Comparison of ENCODE assay signal across 18 cellular contexts in genomic region chr5:111995701-111996100, GRCh38.
DNase-seq lines count a peak whose midpoint lies in the region; ATAC-seq, FAIRE-seq and TF ChIP-seq lines count a peak whose summit lies in the region.
"Had no signal": no experiment of that assay in that cellular context is flagged by ENCODE, and none has a peak within 500 bp of the region (broad histone marks: within the 10 kb centered on the region; RNA-seq: fewer than 3 reads in every experiment).

No MANE protein-coding gene starts in this region.

- peak overlapping the region; percentile 61; the same call in 1 of the 2 replicates for H4K91ac ChIP-seq in IMR-90 (ENCODE audit: insufficient read depth, low read depth, low read length)

- BruUV-seq in IMR-90 (replicated peaks; lab: Mats Ljungman, UMichigan) (no TSS peak), GM12878 (replicated peaks; lab: Mats Ljungman, UMichigan) (no TSS peak)

- H3K9ac ChIP-seq in IMR-90 (ENCODE audit: low read depth, low read length) (no peak overlapping the region), GM12878 (ENCODE audit: control insufficient read depth, insufficient read depth, low read length) (no peak overlapping the region)

- no peaks in the 10 kb centered on the region for H3K79me1 ChIP-seq in IMR-90 (ENCODE audit: low read depth in 1 of 2, low read length in 2 of 2)

- H3K27me3 Mint-ChIP-seq in activated T-helper 1 cell treated with anti-CD3 and anti-CD28 coated beads, Interleukin-12 subunit alpha, Interleukin-12 subunit beta, Interleukin-2, Interleukin-4 antibody, amounts not matched to agents 30 ng/mL and 10 ng/mL and 1 ng/mL, durations not matched to agents 14 hours and 24 hours and 36 hours (ENCODE audit: insufficient read depth) = no peaks in the 10 kb centered on the region

- no peak for TF ChIP-seq EP300 in A549 (IDR thresholded peaks at IDR 0.05)
- TF ChIP-seq EP300 in GM12878 (IDR thresholded peaks at IDR 0.05; ENCODE audit: borderline replicate concordance in 1 of 2, control insufficient read depth in 1 of 2, low read depth in 2 of 2, low read length in 2 of 2) = no peak

- no peak overlapping the region for H3K56ac ChIP-seq in IMR-90 (ENCODE audit: extremely low read depth, insufficient read depth, low read length)

- no peaks in the 10 kb centered on the region for H4K20me1 ChIP-seq in IMR-90 (ENCODE audit: insufficient read depth, low read length)
- H4K20me1 ChIP-seq in GM12878 (ENCODE audit: control insufficient read depth, insufficient read depth) = no peaks in the 10 kb centered on the region

- H3K14ac ChIP-seq in IMR-90 (replicated peaks; ENCODE audit: low read depth, low read length) = peak overlapping the region; percentile 90

- SMC1A ChIA-PET in GM12878 (lab: Charles Lee; ENCODE audit: uncharacterized antibody, unreplicated experiment) = interaction anchor here (1.3 kb wide), 1 partner anchor 30 kb away, joined by 3 read pairs; no protein-coding TSS in a partner anchor

- H2BK20ac ChIP-seq in IMR-90 (ENCODE audit: low read depth, low read length) = peak overlapping the region; percentile 83

- H3K36me3 ChIP-seq in IMR-90 (ENCODE audit: control insufficient read depth, insufficient read depth, low read length) (no peaks in the 10 kb centered on the region), GM12878 (ENCODE audit: control insufficient read depth in 2 of 2, insufficient read depth in 2 of 2, low read length in 1 of 2) (no peaks in the 10 kb centered on the region), esophagus squamous epithelium (no peaks in the 10 kb centered on the region)

- in situ Hi-C loops in IMR-90 (cut with MboI; ENCODE audit: low sequenced_read_pairs) (loop anchor here (5.0 kb wide), 1 partner anchor 253 kb away; no protein-coding TSS in a partner anchor), GM12878 (cut with MboI) (no loop called here)

- no peak overlapping the region for H3K4me3 Mint-ChIP-seq in activated T-helper 1 cell treated with anti-CD3 and anti-CD28 coated beads, Interleukin-12 subunit alpha, Interleukin-12 subunit beta, Interleukin-2, Interleukin-4 antibody, amounts not matched to agents 30 ng/mL and 10 ng/mL and 1 ng/mL, durations not matched to agents 14 hours and 24 hours and 36 hours
- H3K4me3 Mint-ChIP-seq: CD4-positive, alpha-beta memory T cell; GM23338; H9 had no signal

- peaks cover 7% of the 10 kb centered on the region for H3K9me1 ChIP-seq in IMR-90 (ENCODE audit: insufficient read depth, low read length)

- RAD21 ChIA-PET in GM12878 (lab: Charles Lee; ENCODE audit: unreplicated experiment) = no interaction called here

- no peaks in the 10 kb centered on the region for H3K4me1 Mint-ChIP-seq in activated T-helper 1 cell treated with anti-CD3 and anti-CD28 coated beads, Interleukin-12 subunit alpha, Interleukin-12 subunit beta, Interleukin-2, Interleukin-4 antibody, amounts not matched to agents 30 ng/mL and 10 ng/mL and 1 ng/mL, durations not matched to agents 14 hours and 24 hours and 36 hours (ENCODE audit: low read depth)
- H3K4me1 Mint-ChIP-seq: CD4-positive, alpha-beta memory T cell; GM23338; H9 had no signal

- CTCF ChIA-PET in A549 (lab: Yijun Ruan, JAX) = no interaction called here
- CTCF ChIA-PET in IMR-90 (lab: Yijun Ruan, JAX) = no interaction called here
- CTCF ChIA-PET in GM12878 (lab: Yijun Ruan, JAX) = no interaction called here

- peaks cover under 1% of the 10 kb centered on the region for H3K9me3 Mint-ChIP-seq in activated T-helper 1 cell treated with anti-CD3 and anti-CD28 coated beads, Interleukin-12 subunit alpha, Interleukin-12 subunit beta, Interleukin-2, Interleukin-4 antibody, amounts not matched to agents 30 ng/mL and 10 ng/mL and 1 ng/mL, durations not matched to agents 14 hours and 24 hours and 36 hours

- H4K5ac ChIP-seq in IMR-90 (ENCODE audit: low read depth, low read length) = no peak overlapping the region

- POLR2A ChIA-PET in A549 (lab: Yijun Ruan, JAX) = no interaction called here
- POLR2A ChIA-PET in IMR-90 (lab: Charles Lee; ENCODE audit: unreplicated experiment) = no interaction called here
- POLR2A ChIA-PET in GM12878 (lab: Charles Lee) = no interaction called here

- H3K27ac ChIP-seq in A549 (no peak overlapping the region), IMR-90 (ENCODE audit: insufficient read depth, low read length) (no peak overlapping the region), GM12878 (ENCODE audit: control insufficient read depth, insufficient read depth) (no peak overlapping the region), esophagus squamous epithelium (no peak overlapping the region)
- H3K27ac ChIP-seq: 22Rv1 had no signal

- no peaks in the 10 kb centered on the region for H3K36me3 Mint-ChIP-seq in activated T-helper 1 cell treated with anti-CD3 and anti-CD28 coated beads, Interleukin-12 subunit alpha, Interleukin-12 subunit beta, Interleukin-2, Interleukin-4 antibody, amounts not matched to agents 30 ng/mL and 10 ng/mL and 1 ng/mL, durations not matched to agents 14 hours and 24 hours and 36 hours (ENCODE audit: low read depth)
- H3K36me3 Mint-ChIP-seq: CD4-positive, alpha-beta memory T cell had no signal

- intact Hi-C loops in IMR-90 (cut with micrococcal nuclease) (loop anchor here (5.0 kb wide), 1 partner anchor 443 kb away; no protein-coding TSS in a partner anchor), GM12878 (cut with micrococcal nuclease; ENCODE audit: unreplicated experiment) (no loop called here), esophagus squamous epithelium (cut with DNase I) (no loop called here)
- intact Hi-C loops in activated T-helper 1 cell treated with anti-CD3 and anti-CD28 coated beads, Interleukin-12 subunit alpha, Interleukin-12 subunit beta, Interleukin-2, Interleukin-4 antibody, amounts not matched to agents 30 ng/mL and 10 ng/mL and 1 ng/mL, durations not matched to agents 14 hours and 24 hours and 36 hours (cut with micrococcal nuclease) = no loop called here

- peak overlapping the region; percentile 83; the same call in 1 of the 2 replicates for H3K18ac ChIP-seq in IMR-90 (ENCODE audit: low read depth, low read length)

- H2BK120ac ChIP-seq in IMR-90 (ENCODE audit: low read depth, low read length) = peak overlapping the region; percentile 86

- H3K23ac ChIP-seq in IMR-90 (ENCODE audit: low read depth, low read length) = no peak overlapping the region

- no peak overlapping the region for H2AFZ ChIP-seq in IMR-90 (replicated peaks; ENCODE audit: low read length, poor library complexity)
- H2AFZ ChIP-seq in GM12878 (ENCODE audit: control insufficient read depth, low read depth, low read length) = peak overlapping the region; percentile 41; the same call in 1 of the 2 replicates
- H2AFZ ChIP-seq: GM23338 had no signal

- no peak overlapping the region for H3K4me3 ChIP-seq in A549
- H3K4me3 ChIP-seq in IMR-90 (ENCODE audit: insufficient read depth, low read depth, low read length) = no peak overlapping the region
- no peak overlapping the region for H3K4me3 ChIP-seq in GM12878
- no peak overlapping the region for H3K4me3 ChIP-seq in esophagus squamous epithelium
- H3K4me3 ChIP-seq: GM23338 had no signal

- dilution Hi-C loops in IMR-90 (cut with HindIII; ENCODE audit: low sequenced_read_pairs, unreplicated experiment) = no loop called here

- TF ChIP-seq CTCF in A549 (IDR thresholded peaks at IDR 0.05) (no peak), IMR-90 (conservative IDR thresholded peaks at IDR 0.05; ENCODE audit: low read depth, low read length) (no peak), GM12878 (IDR thresholded peaks at IDR 0.05 in 2 of 3, conservative IDR thresholded peaks at IDR 0.05 in 1 of 3; ENCODE audit: control insufficient read depth in 2 of 3, extremely low read depth in 1 of 3, insufficient read depth in 1 of 3, low read depth in 3 of 3, low read length in 3 of 3) (no peak), esophagus squamous epithelium (IDR thresholded peaks at IDR 0.05) (no peak)

- no peak for ATAC-seq in A549
- ATAC-seq in IMR-90 (ENCODE audit: low read depth) = no peak
- no peak for ATAC-seq in GM12878
- ATAC-seq: GM23338, HCT116 had no signal

- no peak overlapping the region for H2AK9ac ChIP-seq in IMR-90 (replicated peaks; ENCODE audit: low read depth, low read length, poor library complexity)

- H2BK5ac ChIP-seq in IMR-90 (ENCODE audit: low read depth, low read length, poor library complexity, severe bottlenecking) = peak overlapping the region; percentile 64

- no peak overlapping the region for H3K4ac ChIP-seq in IMR-90 (ENCODE audit: low read depth, low read length)

- no peaks in the 10 kb centered on the region for H3K79me2 ChIP-seq in GM12878 (ENCODE audit: control insufficient read depth, insufficient read depth, low read length)

- H3K27me3 ChIP-seq in IMR-90 (ENCODE audit: control insufficient read depth, insufficient read depth, low read length) = no peaks in the 10 kb centered on the region
- no peaks in the 10 kb centered on the region for H3K27me3 ChIP-seq in GM12878 (replicated peaks in 1 of 2; ENCODE audit: control insufficient read depth in 2 of 2, insufficient read depth in 2 of 2, low read length in 1 of 2)
- H3K27me3 ChIP-seq in esophagus squamous epithelium = no peaks in the 10 kb centered on the region

- TF ChIP-seq RAD21 in A549 (conservative IDR thresholded peaks at IDR 0.05 in 1 of 2, IDR thresholded peaks at IDR 0.05 in 1 of 2) (no peak), IMR-90 (IDR thresholded peaks at IDR 0.05; ENCODE audit: low read length) (no peak), GM12878 (IDR thresholded peaks at IDR 0.05; ENCODE audit: insufficient read depth, low read depth, low read length) (no peak)

- H3K4me1 ChIP-seq in A549 (no peaks in the 10 kb centered on the region), IMR-90 (ENCODE audit: control insufficient read depth, insufficient read depth, low read length) (peaks cover 9% of the 10 kb centered on the region), GM12878 (ENCODE audit: control insufficient read depth, insufficient read depth, low read length) (no peaks in the 10 kb centered on the region), esophagus squamous epithelium (no peaks in the 10 kb centered on the region)
- H3K4me1 ChIP-seq: Caco-2 had no signal

- FAIRE-seq in A549 (lab: Jason Lieb, UNC) (peak; percentile 7), GM12878 (lab: Jason Lieb, UNC) (no peak)
- FAIRE-seq: A204.1, G401.6 had no signal

- H3K4me2 ChIP-seq in A549 (no peak overlapping the region), IMR-90 (ENCODE audit: low read depth, low read length) (no peak overlapping the region), GM12878 (ENCODE audit: control insufficient read depth, insufficient read depth) (no peak overlapping the region)
- H3K4me2 ChIP-seq: GM23338 had no signal

- H2BK15ac ChIP-seq in IMR-90 (ENCODE audit: low read depth, low read length) = peak overlapping the region; percentile 90; the same call in 2 of the 3 replicates

- DNase-seq in A549 (ENCODE audit: low read depth in 1 of 2, low spot score in 1 of 2) (no peak), IMR-90 (no peak), GM12878 (ENCODE audit: low read depth, low spot score) (no peak), left kidney (ENCODE audit: low read depth, low spot score) (peak; percentile 31), esophagus squamous epithelium (lab: John Stamatoyannopoulos, UW) (no peak)
- no peak for DNase-seq in stimulated activated CD4-positive, alpha-beta T cell treated with anti-CD3 and anti-CD28 coated beads, Interleukin-12 subunit alpha, Interleukin-12 subunit beta, amount 100 ng/mL, for 4 hours
- no peak for DNase-seq in activated T-helper 1 cell treated with anti-CD3 and anti-CD28 coated beads, Interleukin-12 subunit alpha, Interleukin-12 subunit beta, Interleukin-2, Interleukin-4 antibody, amounts not matched to agents 30 ng/mL and 10 ng/mL and 1 ng/mL, durations not matched to agents 14 hours and 24 hours and 36 hours (ENCODE audit: low spot score)
- DNase-seq: C1 segment of cervical spinal cord; Caco-2; CD4-positive, alpha-beta memory T cell; DMS153; DND-41; H9 had no signal

- 48% methylated on average over 4 of the region's 4 CpGs for WGBS in A549 (ENCODE audit: missing lambda C conversion rate)
- no CpG with 5 or more reads among the region's 4 CpGs for WGBS in IMR-90 (ENCODE audit: extremely low coverage in 2 of 2, insufficient read length in 1 of 2), 2 experiments
- WGBS in GM12878 (ENCODE audit: insufficient coverage, insufficient replicate concordance, low lambda C conversion rate, missing lambda C conversion rate) = 50% methylated on average over 4 of the region's 4 CpGs
- WGBS in esophagus squamous epithelium, 2 donors = 84 to 85% methylated on average over 4 of the region's 4 CpGs

- H2AK5ac ChIP-seq in IMR-90 (ENCODE audit: low read depth, low read length) = peak overlapping the region; percentile 81; the same call in 1 of the 2 replicates

- TF ChIP-seq POLR2A in A549 (IDR thresholded peaks at IDR 0.05; ENCODE audit: low read length) = no peak
- TF ChIP-seq POLR2A in IMR-90 (IDR thresholded peaks at IDR 0.05; ENCODE audit: low read depth, low read length) = no peak
- no peak for TF ChIP-seq POLR2A in GM12878 (IDR thresholded peaks at IDR 0.05; ENCODE audit: low read depth, low read length)
- no peak for TF ChIP-seq POLR2A in esophagus squamous epithelium (IDR thresholded peaks at IDR 0.05)

- H4K8ac ChIP-seq in IMR-90 (ENCODE audit: low read depth in 2 of 2, low read length in 2 of 2) = no peak overlapping the region

- peaks cover 2% of the 10 kb centered on the region; the same call in 1 of the 3 replicates for H3K9me3 ChIP-seq in A549
- H3K9me3 ChIP-seq in IMR-90 (ENCODE audit: control insufficient read depth, insufficient read depth, low read length) = no peaks in the 10 kb centered on the region
- no peaks in the 10 kb centered on the region; the same call in 2 of the 3 replicates for H3K9me3 ChIP-seq in GM12878 (replicated peaks; ENCODE audit: control insufficient read depth, insufficient read depth, low read length)
- no peaks in the 10 kb centered on the region for H3K9me3 ChIP-seq in esophagus squamous epithelium
- H3K9me3 ChIP-seq: Caco-2 had no signal

- H3K27ac Mint-ChIP-seq in activated T-helper 1 cell treated with anti-CD3 and anti-CD28 coated beads, Interleukin-12 subunit alpha, Interleukin-12 subunit beta, Interleukin-2, Interleukin-4 antibody, amounts not matched to agents 30 ng/mL and 10 ng/mL and 1 ng/mL, durations not matched to agents 14 hours and 24 hours and 36 hours = no peak overlapping the region
- H3K27ac Mint-ChIP-seq: CD4-positive, alpha-beta memory T cell; GM23338; H9 had no signal
